ENCODE assay signal across 8 cellular contexts in the genomic region with DNA sequence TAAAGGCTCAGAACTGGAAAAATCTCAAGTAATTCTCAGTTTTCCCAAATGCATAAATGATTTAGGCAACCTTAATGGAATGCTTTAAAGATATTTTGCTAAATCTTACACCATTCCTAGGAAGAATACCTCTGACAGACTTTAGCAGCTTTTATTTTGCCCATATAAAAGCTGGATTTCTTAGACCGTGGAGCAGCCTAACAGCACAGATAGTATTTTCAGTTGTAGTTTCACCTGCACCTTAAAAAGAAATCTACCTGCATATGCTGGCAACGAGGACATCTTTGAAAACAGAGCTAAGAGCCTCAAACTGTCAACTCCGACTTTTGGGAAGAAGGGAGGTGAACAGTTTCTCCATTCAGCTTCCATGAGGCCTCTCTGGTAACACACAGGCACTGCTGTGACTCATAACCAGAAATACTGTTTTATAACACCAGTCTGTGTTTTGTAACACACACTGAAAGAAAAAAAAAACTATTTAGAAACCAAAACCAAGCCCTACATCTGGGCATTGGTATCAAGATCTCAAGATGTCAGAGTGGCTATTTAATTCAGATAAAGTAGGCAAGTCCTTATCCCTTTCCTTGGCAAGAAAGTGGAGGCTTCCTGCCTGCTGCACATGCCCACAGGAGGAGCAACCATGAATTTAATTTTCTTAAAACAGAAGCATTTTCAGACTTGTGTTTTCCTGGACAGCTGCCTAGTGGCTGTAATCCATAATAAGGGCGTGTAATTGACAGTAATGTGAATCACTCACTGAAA.
DNase-seq lines count a peak whose midpoint lies in the region; ATAC-seq and TF ChIP-seq lines count a peak whose summit lies in the region.

No MANE protein-coding gene starts in this region.

- TF ChIP-seq CTCF in BE2C (IDR thresholded peaks at IDR 0.05; ENCODE audit: low read depth, low read length) (no peak), retinal pigment epithelial cell (conservative IDR thresholded peaks at IDR 0.05; ENCODE audit: low read depth, low read length) (no peak)

- ATAC-seq in GM19351 (IDR thresholded peaks at IDR 0.05; ENCODE audit: unreplicated experiment) = peak; percentile 98
- ATAC-seq in HG03432 (IDR thresholded peaks at IDR 0.05; ENCODE audit: unreplicated experiment) = peak; percentile 98

- H3K4me1 ChIP-seq in BE2C = peaks cover 21% of the 10 kb centered on the region

- peak; percentile 42 for DNase-seq in BE2C
- peak; percentile 54 for DNase-seq in dermis blood vessel endothelial cell
- peak; percentile 18 for DNase-seq in retinal pigment epithelial cell (ENCODE audit: low read depth)
- DNase-seq in ecto neural progenitor cell (ENCODE audit: low spot score) = no peak
- DNase-seq in iPS-NIHi7 (ENCODE audit: extremely low spot score) = no peak
- DNase-seq in GF-D8 (lab: John Stamatoyannopoulos, UW) = no peak

- no peaks in the 10 kb centered on the region for H3K27me3 ChIP-seq in BE2C

- no peaks in the 10 kb centered on the region for H3K36me3 ChIP-seq in BE2C

- H3K4me3 ChIP-seq in BE2C (ENCODE audit: low read depth, low read length) (no peak overlapping the region), retinal pigment epithelial cell (ENCODE audit: low read length) (no peak overlapping the region)

- no peaks in the 10 kb centered on the region for H3K9me3 ChIP-seq in BE2C

Comparison
In these comparisons a context has a peak if more than half of its experiments do, and no peak if none do; other contexts are left out.
1. DNase-seq: peak in BE2C (single experiment), dermis blood vessel endothelial cell (single experiment) and retinal pigment epithelial cell (single experiment); none in ecto neural progenitor cell (single experiment), iPS-NIHi7 (single experiment) and GF-D8 (single experiment).